In the genomic region with DNA sequence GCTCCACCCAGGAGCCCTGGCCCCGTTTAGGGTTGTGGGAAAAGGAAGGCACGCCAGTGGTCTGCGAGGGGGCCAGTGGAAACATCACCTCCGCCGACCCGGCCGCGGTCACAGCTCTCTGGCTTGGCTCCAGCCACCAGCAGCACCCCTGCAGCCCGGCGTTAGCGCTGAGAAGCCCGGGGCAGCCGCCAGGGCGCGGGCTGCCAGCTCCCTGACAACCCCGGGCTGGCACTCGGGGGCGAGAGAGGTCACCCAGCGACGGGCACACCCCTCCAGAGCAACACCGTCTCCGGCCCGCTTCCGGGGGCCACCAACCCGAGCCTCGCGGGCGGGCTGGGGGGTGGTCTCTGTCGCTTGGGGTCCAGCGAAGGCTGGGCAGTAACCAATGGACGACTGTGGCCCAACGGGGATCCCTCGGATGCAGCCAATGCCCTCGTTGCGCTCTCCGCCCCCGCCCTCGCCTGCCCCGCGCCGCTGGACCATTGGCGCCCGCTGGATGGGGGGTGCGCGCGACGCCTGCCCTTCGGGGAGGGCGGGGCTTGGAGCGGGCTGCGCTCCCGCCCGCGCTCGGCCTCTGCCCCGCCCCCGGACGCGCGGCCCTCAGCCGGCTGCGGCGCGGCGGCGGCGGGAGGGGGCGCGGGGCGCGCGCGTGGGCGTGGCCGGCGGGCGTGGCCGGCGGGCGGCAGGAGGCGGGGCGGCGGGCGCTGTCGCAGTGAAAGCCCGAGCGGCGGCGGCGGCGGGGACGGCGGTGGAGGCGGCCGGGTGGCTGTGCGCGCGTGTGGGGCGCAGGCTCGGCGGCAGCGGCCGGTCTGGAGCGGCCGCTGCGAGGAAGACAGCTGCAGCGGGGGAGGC, we compare ENCODE assay signal across 8 cellular contexts. TPM values are rescaled to one million over a fixed set of nuclear protein-coding genes. Genes with fewer than 3 reads are reported as not detected.
DNase-seq lines count a peak whose midpoint lies in the region; ATAC-seq and TF ChIP-seq lines count a peak whose summit lies in the region.

A gene (plus strand): TSS at position 712 of the 852 bp plus-strand sequence. CDS start 1,007 bp downstream, outside the sequence.

- WGBS in right lobe of liver (ENCODE audit: insufficient coverage, low coverage, low lambda C conversion rate, missing lambda C conversion rate) = 0% methylated on average over 9 of the region's 107 CpGs

- intact Hi-C loops in dorsolateral prefrontal cortex (cut with DNase I) (loop anchor here (2.0 to 5.0 kb wide), 6 partner anchors 50 to 181 kb away; a partner anchor contains a TSS), right lobe of liver (cut with DNase I) (loop anchor here (10.0 kb wide), 1 partner anchor 178 kb away; no protein-coding TSS in a partner anchor)

- TF ChIP-seq CTCF in dorsolateral prefrontal cortex (IDR thresholded peaks at IDR 0.05 in 54 of 56, conservative IDR thresholded peaks at IDR 0.05 in 2 of 56; ENCODE audit: low read depth in 1 of 56, partially characterized antibody in 56 of 56) (peak in 54 of 56 donors; percentile 21 to 72 (median 55)), right lobe of liver (IDR thresholded peaks at IDR 0.05) (peak; percentile 42 to 60 (median 54))

- peak; percentile 54 for ATAC-seq in GM18907 (IDR thresholded peaks at IDR 0.05; ENCODE audit: unreplicated experiment)
- peak; percentile 64 for ATAC-seq in HG03354 (IDR thresholded peaks at IDR 0.05; ENCODE audit: poor library complexity, severe bottlenecking, unreplicated experiment)
- peak; percentile 91 to 95 (median 92) for ATAC-seq in right lobe of liver

- no peaks in the 10 kb centered on the region for H3K9me3 ChIP-seq in right lobe of liver

- DNase-seq in AG08396 (ENCODE audit: low spot score) (peak; percentile 99), NCI-H69 (lab: John Stamatoyannopoulos, UW) (peak; percentile 94), dorsolateral prefrontal cortex (peak; percentile 83 to 95 (median 89)), right lobe of liver (peak; percentile 92 to 93 (median 93))
- peak; percentile 71 to 75 for DNase-seq in activated CD4-positive, alpha-beta T cell treated with anti-CD3 and anti-CD28 coated beads, Interleukin-2, amount 50 U/mL, for 48 hours
- peak; percentile 79 for DNase-seq in stimulated activated CD4-positive, alpha-beta T cell treated with anti-CD3 and anti-CD28 coated beads, Interleukin-4, amount 100 ng/mL, for 1 hour

- H3K36me3 ChIP-seq in right lobe of liver = no peaks in the 10 kb centered on the region

- H3K4me1 ChIP-seq in right lobe of liver = peaks cover 0 to 20% (median 8%) of the 10 kb centered on the region in 4 donors

- peak within 1 kb of the TSS; percentile 41 to 93 (median 84) for H3K4me3 ChIP-seq in dorsolateral prefrontal cortex
- peak within 1 kb of the TSS; percentile 80 to 89 (median 82) for H3K4me3 ChIP-seq in right lobe of liver

- H3K27me3 ChIP-seq in dorsolateral prefrontal cortex (no peaks in the 10 kb centered on the region), right lobe of liver (no peaks in the 10 kb centered on the region)

- peak; percentile 41 for TF ChIP-seq POLR2A in right lobe of liver (IDR thresholded peaks at IDR 0.05)

- peak within 1 kb of the TSS; percentile 36 to 97 (median 91) for H3K27ac ChIP-seq in dorsolateral prefrontal cortex
- peak within 1 kb of the TSS; percentile 36 to 68 (median 65) for H3K27ac ChIP-seq in right lobe of liver

RNA-seq across cellular contexts. Expression of the gene that starts here (rescaled TPM):
- total RNA-seq in dorsolateral prefrontal cortex (10 to 100 TPM; 32.3 to 86.5 (median 58.9) TPM), right lobe of liver (10 to 100 TPM; 10.7 to 38.8 (median 21.0) TPM)

Comparison
In these comparisons a context has a peak if more than half of its experiments do, and no peak if none do; other contexts are left out.
1. Peak in every context shown above with its lines: DNase-seq, ATAC-seq, H3K4me3 ChIP-seq and H3K27ac ChIP-seq.